Comparison of ENCODE assay signal across 17 cellular contexts in genomic region chr3:153443961-153444360, GRCh38.
A peak's percentile ranks its signal among the peaks of the same experiment; 100 is the strongest.
DNase-seq lines count a peak whose midpoint lies in the region; ATAC-seq, FAIRE-seq and TF ChIP-seq lines count a peak whose summit lies in the region.
"Had no signal": no experiment of that assay in that cellular context is flagged by ENCODE, and none has a peak within 500 bp of the region (broad histone marks: within the 10 kb centered on the region; RNA-seq: fewer than 3 reads in every experiment).

No MANE protein-coding gene starts in this region.

- TF ChIP-seq CTCF in 22Rv1 (IDR thresholded peaks at IDR 0.05) (peak; percentile 39), GM06990 (IDR thresholded peaks at IDR 0.05; ENCODE audit: insufficient read depth, low read length, poor library complexity, severe bottlenecking) (peak; percentile 28), endothelial cell of umbilical vein (IDR thresholded peaks at IDR 0.05; ENCODE audit: extremely low read depth in 1 of 2, insufficient read depth in 1 of 2, low read depth in 1 of 2, low read length in 2 of 2) (peak; percentile 1 to 6)

- H3K4me3 Mint-ChIP-seq in activated naive CD8-positive, alpha-beta T cell treated with anti-CD3 and anti-CD28 coated beads for 36 hours, result no peak overlapping the region
- H3K4me3 Mint-ChIP-seq: CD8-positive, alpha-beta memory T cell; mesothelial cell of epicardium had no signal

- no peak for ATAC-seq in HG02759 (IDR thresholded peaks at IDR 0.05; ENCODE audit: unreplicated experiment)

- POLR2A ChIA-PET in endothelial cell of umbilical vein (lab: Charles Lee), result no interaction called here

- DNase-seq in GM06990 (ENCODE audit: extremely low read depth, insufficient read length), result no peak
- peak; percentile 55 for DNase-seq in NCI-H69 (lab: John Stamatoyannopoulos, UW)
- peak; percentile 18 for DNase-seq in endothelial cell of umbilical vein (ENCODE audit: low read depth, low spot score)
- DNase-seq in stimulated activated CD4-positive, alpha-beta T cell treated with anti-CD3 and anti-CD28 coated beads, Interleukin-4, amount 100 ng/mL, for 24 hours, result no peak
- DNase-seq in HPDE6-E6E7 (ENCODE audit: extremely low spot score), result no peak
- no peak for DNase-seq in activated naive CD8-positive, alpha-beta T cell treated with anti-CD3 and anti-CD28 coated beads for 36 hours
- DNase-seq: activated CD4-positive, alpha-beta T cell treated with anti-CD3 and anti-CD28 coated beads, Interleukin-2, amount 50 U/mL, for 4 hours; activated naive CD4-positive, alpha-beta T cell treated with Interleukin-2 at 50 U/mL for 16 hours; CD8-positive, alpha-beta memory T cell; hypothalamus; NCI-H2171 treated with DMSO at 0.1 percent for 48 hours; SHP77 treated with DMSO at 0.1 percent for 48 hours; testis had no signal

- no peaks in the 10 kb centered on the region for H3K4me1 ChIP-seq in endothelial cell of umbilical vein (ENCODE audit: control insufficient read depth, extremely low read depth, insufficient read depth, low read length)

- no peak overlapping the region for H3K9ac ChIP-seq in endothelial cell of umbilical vein (replicated peaks; ENCODE audit: extremely low read depth, insufficient read depth, low read length)

- TF ChIP-seq POLR2A in endothelial cell of umbilical vein (IDR thresholded peaks at IDR 0.05; ENCODE audit: low read depth, low read length), result no peak

- no TSS peak for BruUV-seq in endothelial cell of umbilical vein (replicated peaks; lab: Mats Ljungman, UMichigan)

- H3K27me3 ChIP-seq in GM06990 (replicated peaks; ENCODE audit: control insufficient read depth, insufficient read depth, low read length) (no peaks in the 10 kb centered on the region), endothelial cell of umbilical vein (ENCODE audit: control insufficient read depth in 2 of 2, insufficient read depth in 2 of 2, low read length in 2 of 2) (no peaks in the 10 kb centered on the region)
- H3K27me3 ChIP-seq: testis had no signal

- H3K27ac ChIP-seq in 22Rv1 (no peak overlapping the region), endothelial cell of umbilical vein (ENCODE audit: insufficient read depth, low read depth, low read length) (no peak overlapping the region)
- H3K27ac ChIP-seq: coronary artery, testis had no signal

- H3K79me2 ChIP-seq in endothelial cell of umbilical vein (ENCODE audit: control insufficient read depth, insufficient read depth, low read length), result no peaks in the 10 kb centered on the region

- dilution Hi-C loops in endothelial cell of umbilical vein (cut with MboI; ENCODE audit: extremely low pct_ligation_motif_present, low sequenced_read_pairs), result no loop called here

- no peaks in the 10 kb centered on the region for H4K20me1 ChIP-seq in endothelial cell of umbilical vein (replicated peaks; ENCODE audit: control insufficient read depth, extremely low read depth, insufficient read depth, low read length)

- H2AFZ ChIP-seq in endothelial cell of umbilical vein (ENCODE audit: low read depth, low read length), result no peak overlapping the region

- intact Hi-C loops in endothelial cell of umbilical vein (cut with micrococcal nuclease), result loop anchor here (2.0 kb wide), 1 partner anchor 325 kb away; no protein-coding TSS in a partner anchor

- H3K27me3 Mint-ChIP-seq in activated naive CD8-positive, alpha-beta T cell treated with anti-CD3 and anti-CD28 coated beads for 36 hours, result no peaks in the 10 kb centered on the region

- H3K27ac Mint-ChIP-seq in activated naive CD8-positive, alpha-beta T cell treated with anti-CD3 and anti-CD28 coated beads for 36 hours, result no peak overlapping the region
- H3K27ac Mint-ChIP-seq: mesothelial cell of epicardium had no signal

- CTCF ChIA-PET in endothelial cell of umbilical vein (lab: Charles Lee), result interaction anchor here (0.6 to 2.7 kb wide), 15 partner anchors 10 to 526 kb away, joined by 3 to 13 read pairs (median 4); no protein-coding TSS in a partner anchor

- H3K36me3 ChIP-seq in GM06990 (ENCODE audit: control insufficient read depth, insufficient read depth, low read length), result no peaks in the 10 kb centered on the region
- no peaks in the 10 kb centered on the region for H3K36me3 ChIP-seq in endothelial cell of umbilical vein (ENCODE audit: control insufficient read depth in 2 of 2, extremely low read depth in 1 of 2, insufficient read depth in 2 of 2, low read length in 2 of 2)

- H3K9me3 ChIP-seq in endothelial cell of umbilical vein (replicated peaks; ENCODE audit: control insufficient read depth, insufficient read depth, low read length), result no peaks in the 10 kb centered on the region
- H3K9me3 ChIP-seq: testis had no signal

- no peaks in the 10 kb centered on the region for H3K9me1 ChIP-seq in endothelial cell of umbilical vein (replicated peaks; ENCODE audit: control insufficient read depth, extremely low read depth, insufficient read depth, low read length)

- H3K36me3 Mint-ChIP-seq in activated naive CD8-positive, alpha-beta T cell treated with anti-CD3 and anti-CD28 coated beads for 36 hours, result no peaks in the 10 kb centered on the region
- H3K36me3 Mint-ChIP-seq: CD8-positive, alpha-beta memory T cell; mesothelial cell of epicardium had no signal

- no peaks in the 10 kb centered on the region for H3K4me1 Mint-ChIP-seq in activated naive CD8-positive, alpha-beta T cell treated with anti-CD3 and anti-CD28 coated beads for 36 hours

- H3K9me3 Mint-ChIP-seq in activated naive CD8-positive, alpha-beta T cell treated with anti-CD3 and anti-CD28 coated beads for 36 hours, result no peaks in the 10 kb centered on the region
- H3K9me3 Mint-ChIP-seq: CD8-positive, alpha-beta memory T cell; mesothelial cell of epicardium had no signal

- H3K4me2 ChIP-seq in endothelial cell of umbilical vein (ENCODE audit: insufficient read depth, low read length), result no peak overlapping the region

- no peak overlapping the region for H3K4me3 ChIP-seq in GM06990 (replicated peaks; ENCODE audit: low read depth, low read length)
- no peak overlapping the region for H3K4me3 ChIP-seq in endothelial cell of umbilical vein (replicated peaks in 1 of 3; ENCODE audit: insufficient read depth in 1 of 3, low read depth in 1 of 3, low read length in 3 of 3)
- H3K4me3 ChIP-seq: coronary artery, testis had no signal

- no peak for FAIRE-seq in endothelial cell of umbilical vein (lab: Jason Lieb, UNC)

TF ChIP-seq in endothelial cell of umbilical vein, 7 proteins besides CTCF, POLR2A, EP300 and RAD21:
- TF ChIP-seq MYC (IDR thresholded peaks at IDR 0.05; ENCODE audit: low read depth, low read length), result no peak
- no peak for TF ChIP-seq POLR2AphosphoS5 (IDR thresholded peaks at IDR 0.05; ENCODE audit: insufficient read depth, low read depth, low read length)
- TF ChIP-seq MAX (IDR thresholded peaks at IDR 0.05; ENCODE audit: insufficient read depth, insufficient read length), result no peak
- no peak for TF ChIP-seq GATA2 (IDR thresholded peaks at IDR 0.05; ENCODE audit: insufficient read depth, insufficient read length, low read depth, low read length)
- no peak for TF ChIP-seq EZH2 (IDR thresholded peaks at IDR 0.05; ENCODE audit: borderline replicate concordance, low read depth, low read length, severe bottlenecking)
- TF ChIP-seq FOS (IDR thresholded peaks at IDR 0.05; ENCODE audit: borderline replicate concordance, insufficient read depth, low read length), result no peak
- TF ChIP-seq JUN (IDR thresholded peaks at IDR 0.05; ENCODE audit: borderline replicate concordance, insufficient read depth, insufficient read length, low read depth), result no peak

Comparison
In these comparisons a context has a peak if more than half of its experiments do, and no peak if none do; other contexts are left out.
1. DNase-seq: peak in NCI-H69 (single experiment) and endothelial cell of umbilical vein (single experiment); none in GM06990 (single experiment), stimulated activated CD4-positive, alpha-beta T cell treated with anti-CD3 and anti-CD28 coated beads, Interleukin-4, amount 100 ng/mL, for 24 hours (single experiment), HPDE6-E6E7 (single experiment) and activated naive CD8-positive, alpha-beta T cell treated with anti-CD3 and anti-CD28 coated beads for 36 hours (single experiment).
2. Peak in every context shown above with its lines, with median percentiles within 50 percentile points of each other: CTCF ChIP-seq.